ENCODE assay signal across 1 cellular context in genomic region chr2:10083692-10084566, GRCh38.
TF ChIP-seq lines count a peak whose summit lies in the region.

No MANE protein-coding gene starts in this region.

TF ChIP-seq in GM12878, 131 proteins besides CTCF, POLR2A, EP300 and RAD21 (continued from another document and continues in another):
- TF ChIP-seq IRF4 (IDR thresholded peaks at IDR 0.05; ENCODE audit: low read depth, low read length) (no peak), MXI1 (IDR thresholded peaks at IDR 0.05; ENCODE audit: low read depth, low read length) (0 out of 2 replicates have a peak, but pooled peaks have one; percentile 24), ZNF384 (IDR thresholded peaks at IDR 0.05; ENCODE audit: borderline replicate concordance, low read depth, low read length) (no peak), TCF3 (IDR thresholded peaks at IDR 0.05; ENCODE audit: borderline replicate concordance, insufficient read depth, low read depth, low read length) (no peak), CEBPZ (IDR thresholded peaks at IDR 0.05; ENCODE audit: low read depth, low read length) (no peak), BRCA1 (IDR thresholded peaks at IDR 0.05; ENCODE audit: low read depth, low read length) (no peak), ATF3 (IDR thresholded peaks at IDR 0.05; ENCODE audit: borderline replicate concordance, extremely low read depth, low read depth, low read length) (no peak), MTA2 (IDR thresholded peaks at IDR 0.05; ENCODE audit: low read depth) (peak; percentile 90), MTA3 (IDR thresholded peaks at IDR 0.05; ENCODE audit: borderline replicate concordance, low read length) (no peak), FOS (IDR thresholded peaks at IDR 0.05; ENCODE audit: borderline replicate concordance, extremely low read depth, insufficient read length) (no peak), SUZ12 (IDR thresholded peaks at IDR 0.05; ENCODE audit: unreplicated experiment) (no peak), ZNF592 (IDR thresholded peaks at IDR 0.05) (no peak), CEBPB (IDR thresholded peaks at IDR 0.05; ENCODE audit: borderline replicate concordance in 1 of 2, low read depth in 2 of 2, low read length in 2 of 2) (no peak), ZNF687 (IDR thresholded peaks at IDR 0.05) (no peak), SMAD5 (IDR thresholded peaks at IDR 0.05; ENCODE audit: low read depth) (no peak), CUX1 (IDR thresholded peaks at IDR 0.05; ENCODE audit: insufficient replicate concordance, low read depth, low read length) (peak; percentile 13), GABPA (IDR thresholded peaks at IDR 0.05; ENCODE audit: low read depth) (no peak), MYC (IDR thresholded peaks at IDR 0.05; ENCODE audit: insufficient read depth, insufficient read length, insufficient replicate concordance, low read length, severe bottlenecking) (no peak), SREBF2 (IDR thresholded peaks at IDR 0.05; ENCODE audit: low read length) (no peak), CHD1 (IDR thresholded peaks at IDR 0.05; ENCODE audit: low read depth, low read length) (no peak), RFX5 (IDR thresholded peaks at IDR 0.05; ENCODE audit: low read depth, low read length) (peak; percentile 73), ZNF24 (IDR thresholded peaks at IDR 0.05) (no peak), BCLAF1 (IDR thresholded peaks at IDR 0.05) (no peak), CHD4 (IDR thresholded peaks at IDR 0.05) (no peak), CBX3 (IDR thresholded peaks at IDR 0.05; ENCODE audit: borderline replicate concordance, low read depth) (no peak), BHLHE40 (IDR thresholded peaks at IDR 0.05; ENCODE audit: borderline replicate concordance in 1 of 2, low read depth in 2 of 2, low read length in 1 of 2) (peak; percentile 55 to 57; a peak in 3 of 4 replicates), FOXK2 (IDR thresholded peaks at IDR 0.05) (no peak), CHD2 (IDR thresholded peaks at IDR 0.05; ENCODE audit: borderline replicate concordance, low read depth, low read length) (no peak; the same call in 1 of the 2 replicates), WRNIP1 (IDR thresholded peaks at IDR 0.05; ENCODE audit: borderline replicate concordance, low read depth, low read length) (no peak), RB1 (IDR thresholded peaks at IDR 0.05; ENCODE audit: borderline replicate concordance) (no peak), HDAC6 (IDR thresholded peaks at IDR 0.05; ENCODE audit: unreplicated experiment) (no peak), SUPT20H (IDR thresholded peaks at IDR 0.05; ENCODE audit: borderline replicate concordance, control insufficient read depth, low read depth, low read length) (no peak), NRF1 (conservative IDR thresholded peaks at IDR 0.05; ENCODE audit: low read depth, low read length) (no peak), POLR2AphosphoS2 (IDR thresholded peaks at IDR 0.05; ENCODE audit: low read depth, low read length) (no peak), SMAD1 (IDR thresholded peaks at IDR 0.05; ENCODE audit: low read depth, partially characterized antibody) (no peak), HSF1 (IDR thresholded peaks at IDR 0.05; ENCODE audit: low read depth, low read length) (no peak), IKZF1 (conservative IDR thresholded peaks at IDR 0.05) (peak; percentile 63)
